Comparison of ENCODE assay signal across 13 cellular contexts in genomic region chr12:92560713-92561542, GRCh38.
DNase-seq lines count a peak whose midpoint lies in the region; ATAC-seq, FAIRE-seq and TF ChIP-seq lines count a peak whose summit lies in the region.
"Had no signal": no experiment of that assay in that cellular context is flagged by ENCODE, and none has a peak within 500 bp of the region (broad histone marks: within the 10 kb centered on the region; RNA-seq: fewer than 3 reads in every experiment).

No MANE protein-coding gene starts in this region.

- no peaks in the 10 kb centered on the region for H3K27me3 ChIP-seq in right cardiac atrium (ENCODE audit: control insufficient read depth, insufficient read depth)
- H3K27me3 ChIP-seq in small intestine (ENCODE audit: control insufficient read depth in 2 of 2, insufficient read depth in 2 of 2, low read length in 2 of 2), result no peaks in the 10 kb centered on the region
- H3K27me3 ChIP-seq in CD4-positive, alpha-beta T cell (ENCODE audit: control insufficient read depth, insufficient read depth, low read length), result no peaks in the 10 kb centered on the region
- H3K27me3 ChIP-seq: suprapubic skin had no signal

- peaks cover 14% of the 10 kb centered on the region for H3K4me1 Mint-ChIP-seq in T-helper 17 cell
- H3K4me1 Mint-ChIP-seq in CD4-positive, alpha-beta T cell (ENCODE audit: low read depth), result peaks cover 35% of the 10 kb centered on the region

- H3K27me3 Mint-ChIP-seq in T-helper 17 cell, result no peaks in the 10 kb centered on the region
- no peaks in the 10 kb centered on the region for H3K27me3 Mint-ChIP-seq in CD4-positive, alpha-beta T cell
- H3K27me3 Mint-ChIP-seq: activated naive CD8-positive, alpha-beta T cell treated with anti-CD3 and anti-CD28 coated beads, Interleukin-2, amount 10 ng/mL, durations not matched to agents 7 days and 5 days had no signal

- 81% methylated on average over 6 of the region's 6 CpGs for WGBS in right cardiac atrium
- 76 to 84% (median 78%) methylated on average over 6 of the region's 6 CpGs for WGBS in small intestine, 3 donors

- peak overlapping the region; percentile 30 for H3K27ac ChIP-seq in right cardiac atrium (ENCODE audit: low read length)
- H3K27ac ChIP-seq in small intestine (ENCODE audit: low read depth in 1 of 2, low read length in 1 of 2), result peak overlapping the region in 1 of 2 donors; percentile 22
- no peak overlapping the region for H3K27ac ChIP-seq in CD4-positive, alpha-beta T cell (ENCODE audit: low read depth, low read length)
- H3K27ac ChIP-seq: suprapubic skin had no signal

- H3K27ac Mint-ChIP-seq in T-helper 17 cell, result no peak overlapping the region
- no peak overlapping the region for H3K27ac Mint-ChIP-seq in CD4-positive, alpha-beta T cell
- H3K27ac Mint-ChIP-seq: activated CD8-positive, alpha-beta T cell treated with anti-CD3 and anti-CD28 coated beads, Interleukin-2, amount 10 ng/mL, durations not matched to agents 7 days and 5 days; activated naive CD8-positive, alpha-beta T cell treated with anti-CD3 and anti-CD28 coated beads, Interleukin-2, amount 10 ng/mL, durations not matched to agents 7 days and 5 days had no signal

- POLR2A ChIA-PET in CD4-positive, alpha-beta T cell (lab: Charles Lee), result interaction anchor here (1.6 kb wide), 1 partner anchor 416 kb away, joined by 4 read pairs; the partner anchor contains the start of gene BTG1

- CTCF ChIA-PET in CD4-positive, alpha-beta T cell (lab: Charles Lee), result no interaction called here

- no peak for TF ChIP-seq CTCF in CD4-positive, alpha-beta T cell (IDR thresholded peaks at IDR 0.05)

- FAIRE-seq in GM12892 (lab: Jason Lieb, UNC) (peak; percentile 84), RCC 7860 (lab: Jason Lieb, UNC) (peak; percentile 78), small intestine (lab: Jason Lieb, UNC) (no peak)

- ATAC-seq in right cardiac atrium (no peak), T-helper 17 cell (no peak), HG03108 (IDR thresholded peaks at IDR 0.05; ENCODE audit: unreplicated experiment) (no peak)
- ATAC-seq in CD4-positive, alpha-beta T cell (ENCODE audit: poor library complexity), result no peak
- ATAC-seq: activated CD8-positive, alpha-beta T cell treated with anti-CD3 and anti-CD28 coated beads, Interleukin-2, amount 10 ng/mL, durations not matched to agents 7 days and 5 days had no signal

- intact Hi-C loops in right cardiac atrium (cut with DNase I), result loop anchor here in 3 of 4 donors (10.0 kb wide), 4 partner anchors 56 to 986 kb away; no protein-coding TSS in a partner anchor
- intact Hi-C loops in CD4-positive, alpha-beta T cell (cut with DNase I, micrococcal nuclease), result loop anchor here in 1 of 2 experiments (5.0 kb wide), 1 partner anchor 349 kb away; no protein-coding TSS in a partner anchor

- no peak overlapping the region for H3K4me3 Mint-ChIP-seq in T-helper 17 cell
- H3K4me3 Mint-ChIP-seq in CD4-positive, alpha-beta T cell, result no peak overlapping the region
- H3K4me3 Mint-ChIP-seq: activated CD8-positive, alpha-beta T cell treated with anti-CD3 and anti-CD28 coated beads, Interleukin-2, amount 10 ng/mL, durations not matched to agents 7 days and 5 days; activated naive CD8-positive, alpha-beta T cell treated with anti-CD3 and anti-CD28 coated beads, Interleukin-2, amount 10 ng/mL, durations not matched to agents 7 days and 5 days had no signal

- H3K36me3 Mint-ChIP-seq in T-helper 17 cell (ENCODE audit: low read depth), result peaks cover 5% of the 10 kb centered on the region
- no peaks in the 10 kb centered on the region for H3K36me3 Mint-ChIP-seq in CD4-positive, alpha-beta T cell (ENCODE audit: low read depth)

- H3K9me3 ChIP-seq in right cardiac atrium (ENCODE audit: control insufficient read depth, low read length), result no peaks in the 10 kb centered on the region
- no peaks in the 10 kb centered on the region for H3K9me3 ChIP-seq in small intestine (ENCODE audit: control insufficient read depth, low read depth)
- H3K9me3 ChIP-seq in T-helper 17 cell (ENCODE audit: control insufficient read depth, low read length, poor library complexity, severe bottlenecking), result no peaks in the 10 kb centered on the region
- H3K9me3 ChIP-seq in CD4-positive, alpha-beta T cell (ENCODE audit: control insufficient read depth, low read length), result no peaks in the 10 kb centered on the region
- H3K9me3 ChIP-seq: suprapubic skin had no signal

- TF ChIP-seq POLR2A in GM12892 (IDR thresholded peaks at IDR 0.05; ENCODE audit: low read depth, low read length), result no peak

- H3K9me3 Mint-ChIP-seq in CD4-positive, alpha-beta T cell, result peaks cover 4% of the 10 kb centered on the region

- no peaks in the 10 kb centered on the region for H3K36me3 ChIP-seq in small intestine (ENCODE audit: control insufficient read depth in 2 of 2, insufficient read depth in 2 of 2, low read length in 2 of 2)
- H3K36me3 ChIP-seq: suprapubic skin had no signal

- H3K4me3 ChIP-seq in right cardiac atrium (ENCODE audit: low read length), result no peak overlapping the region
- H3K4me3 ChIP-seq in small intestine (ENCODE audit: low read depth in 1 of 2, low read length in 2 of 2), result no peak overlapping the region
- H3K4me3 ChIP-seq: suprapubic skin had no signal

- H3K4me1 ChIP-seq in right cardiac atrium (ENCODE audit: control insufficient read depth, insufficient read depth, low read length), result peaks cover 2% of the 10 kb centered on the region
- H3K4me1 ChIP-seq in small intestine (ENCODE audit: control insufficient read depth in 2 of 2, insufficient read depth in 1 of 2, low read depth in 1 of 2, low read length in 1 of 2), result peaks cover 5 to 15% of the 10 kb centered on the region in 2 donors

- DNase-seq in GM12892 (ENCODE audit: insufficient read length), result no peak
- DNase-seq in RCC 7860 (ENCODE audit: low spot score), result no peak
- DNase-seq in right cardiac atrium, result no peak
- peak; percentile 41 for DNase-seq in small intestine
- DNase-seq in HT-29 (ENCODE audit: low spot score), result no peak
- DNase-seq in T-helper 17 cell, result no peak
- no peak for DNase-seq in CD4-positive, alpha-beta T cell
- DNase-seq: activated CD8-positive, alpha-beta T cell treated with anti-CD3 and anti-CD28 coated beads, Interleukin-2, amount 10 ng/mL, durations not matched to agents 7 days and 5 days; activated naive CD8-positive, alpha-beta T cell treated with anti-CD3 and anti-CD28 coated beads, Interleukin-2, amount 10 ng/mL, durations not matched to agents 7 days and 5 days; cortex of kidney; GF-D8 had no signal
